Comparison of ENCODE assay signal across 2 cellular contexts in the genomic region with DNA sequence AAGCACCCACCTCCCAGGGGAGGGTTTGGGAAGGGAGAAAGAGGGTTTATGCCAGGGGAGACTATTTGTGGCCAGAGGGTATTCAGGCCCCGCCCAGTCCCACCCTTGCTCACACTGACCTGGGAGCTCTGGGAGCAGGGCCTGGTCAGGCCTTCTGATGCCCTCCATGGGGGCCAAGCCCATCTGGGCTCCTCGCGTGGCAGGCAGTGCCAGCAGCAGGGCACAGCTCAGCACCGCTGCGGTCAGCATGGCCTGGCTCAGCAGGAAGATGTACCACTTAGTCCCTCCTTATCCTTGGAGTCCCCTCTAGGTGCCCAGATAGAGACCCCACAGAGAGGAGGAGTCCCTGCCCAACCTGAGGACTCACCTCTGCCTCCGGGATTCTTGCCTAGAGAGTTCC.
TF ChIP-seq lines count a peak whose summit lies in the region.

A gene with protein sequence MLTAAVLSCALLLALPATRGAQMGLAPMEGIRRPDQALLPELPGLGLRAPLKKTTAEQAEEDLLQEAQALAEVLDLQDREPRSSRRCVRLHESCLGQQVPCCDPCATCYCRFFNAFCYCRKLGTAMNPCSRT (minus strand): TSS at position 398 of the 400 bp plus-strand sequence. CDS start 149 bp downstream, at position 249.

TF ChIP-seq in SK-N-SH, 30 proteins besides CTCF, POLR2A, EP300 and RAD21 (continued from another document):
- TF ChIP-seq, protein P1, sequence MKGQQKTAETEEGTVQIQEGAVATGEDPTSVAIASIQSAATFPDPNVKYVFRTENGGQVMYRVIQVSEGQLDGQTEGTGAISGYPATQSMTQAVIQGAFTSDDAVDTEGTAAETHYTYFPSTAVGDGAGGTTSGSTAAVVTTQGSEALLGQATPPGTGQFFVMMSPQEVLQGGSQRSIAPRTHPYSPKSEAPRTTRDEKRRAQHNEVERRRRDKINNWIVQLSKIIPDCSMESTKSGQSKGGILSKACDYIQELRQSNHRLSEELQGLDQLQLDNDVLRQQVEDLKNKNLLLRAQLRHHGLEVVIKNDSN (IDR thresholded peaks at IDR 0.05; ENCODE audit: borderline replicate concordance, low read depth), result no peak
- TF ChIP-seq, protein P2, sequence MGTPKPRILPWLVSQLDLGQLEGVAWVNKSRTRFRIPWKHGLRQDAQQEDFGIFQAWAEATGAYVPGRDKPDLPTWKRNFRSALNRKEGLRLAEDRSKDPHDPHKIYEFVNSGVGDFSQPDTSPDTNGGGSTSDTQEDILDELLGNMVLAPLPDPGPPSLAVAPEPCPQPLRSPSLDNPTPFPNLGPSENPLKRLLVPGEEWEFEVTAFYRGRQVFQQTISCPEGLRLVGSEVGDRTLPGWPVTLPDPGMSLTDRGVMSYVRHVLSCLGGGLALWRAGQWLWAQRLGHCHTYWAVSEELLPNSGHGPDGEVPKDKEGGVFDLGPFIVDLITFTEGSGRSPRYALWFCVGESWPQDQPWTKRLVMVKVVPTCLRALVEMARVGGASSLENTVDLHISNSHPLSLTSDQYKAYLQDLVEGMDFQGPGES (IDR thresholded peaks at IDR 0.05; ENCODE audit: low read depth, low read length), result no peak
- TF ChIP-seq FOXJ3 (CRISPR knock-in tag; IDR thresholded peaks at IDR 0.05) (no peak), ELF1 (IDR thresholded peaks at IDR 0.05) (no peak), TCF12 (IDR thresholded peaks at IDR 0.05) (no peak), NFIC (IDR thresholded peaks at IDR 0.05; ENCODE audit: borderline replicate concordance) (no peak), JUND (IDR thresholded peaks at IDR 0.05) (no peak)
- TF ChIP-seq, protein P3, sequence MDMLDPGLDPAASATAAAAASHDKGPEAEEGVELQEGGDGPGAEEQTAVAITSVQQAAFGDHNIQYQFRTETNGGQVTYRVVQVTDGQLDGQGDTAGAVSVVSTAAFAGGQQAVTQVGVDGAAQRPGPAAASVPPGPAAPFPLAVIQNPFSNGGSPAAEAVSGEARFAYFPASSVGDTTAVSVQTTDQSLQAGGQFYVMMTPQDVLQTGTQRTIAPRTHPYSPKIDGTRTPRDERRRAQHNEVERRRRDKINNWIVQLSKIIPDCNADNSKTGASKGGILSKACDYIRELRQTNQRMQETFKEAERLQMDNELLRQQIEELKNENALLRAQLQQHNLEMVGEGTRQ (IDR thresholded peaks at IDR 0.05; ENCODE audit: borderline replicate concordance, low read depth, low read length), result no peak
- TF ChIP-seq, protein P4, sequence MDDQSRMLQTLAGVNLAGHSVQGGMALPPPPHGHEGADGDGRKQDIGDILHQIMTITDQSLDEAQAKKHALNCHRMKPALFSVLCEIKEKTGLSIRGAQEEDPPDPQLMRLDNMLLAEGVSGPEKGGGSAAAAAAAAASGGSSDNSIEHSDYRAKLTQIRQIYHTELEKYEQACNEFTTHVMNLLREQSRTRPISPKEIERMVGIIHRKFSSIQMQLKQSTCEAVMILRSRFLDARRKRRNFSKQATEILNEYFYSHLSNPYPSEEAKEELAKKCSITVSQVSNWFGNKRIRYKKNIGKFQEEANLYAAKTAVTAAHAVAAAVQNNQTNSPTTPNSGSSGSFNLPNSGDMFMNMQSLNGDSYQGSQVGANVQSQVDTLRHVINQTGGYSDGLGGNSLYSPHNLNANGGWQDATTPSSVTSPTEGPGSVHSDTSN (IDR thresholded peaks at IDR 0.05), result no peak

TF ChIP-seq in SK-N-SH treated with all-trans-retinoic acid at 6 μM for 48 hours, 23 proteins besides CTCF, POLR2A, EP300 and RAD21:
- TF ChIP-seq, protein P5, sequence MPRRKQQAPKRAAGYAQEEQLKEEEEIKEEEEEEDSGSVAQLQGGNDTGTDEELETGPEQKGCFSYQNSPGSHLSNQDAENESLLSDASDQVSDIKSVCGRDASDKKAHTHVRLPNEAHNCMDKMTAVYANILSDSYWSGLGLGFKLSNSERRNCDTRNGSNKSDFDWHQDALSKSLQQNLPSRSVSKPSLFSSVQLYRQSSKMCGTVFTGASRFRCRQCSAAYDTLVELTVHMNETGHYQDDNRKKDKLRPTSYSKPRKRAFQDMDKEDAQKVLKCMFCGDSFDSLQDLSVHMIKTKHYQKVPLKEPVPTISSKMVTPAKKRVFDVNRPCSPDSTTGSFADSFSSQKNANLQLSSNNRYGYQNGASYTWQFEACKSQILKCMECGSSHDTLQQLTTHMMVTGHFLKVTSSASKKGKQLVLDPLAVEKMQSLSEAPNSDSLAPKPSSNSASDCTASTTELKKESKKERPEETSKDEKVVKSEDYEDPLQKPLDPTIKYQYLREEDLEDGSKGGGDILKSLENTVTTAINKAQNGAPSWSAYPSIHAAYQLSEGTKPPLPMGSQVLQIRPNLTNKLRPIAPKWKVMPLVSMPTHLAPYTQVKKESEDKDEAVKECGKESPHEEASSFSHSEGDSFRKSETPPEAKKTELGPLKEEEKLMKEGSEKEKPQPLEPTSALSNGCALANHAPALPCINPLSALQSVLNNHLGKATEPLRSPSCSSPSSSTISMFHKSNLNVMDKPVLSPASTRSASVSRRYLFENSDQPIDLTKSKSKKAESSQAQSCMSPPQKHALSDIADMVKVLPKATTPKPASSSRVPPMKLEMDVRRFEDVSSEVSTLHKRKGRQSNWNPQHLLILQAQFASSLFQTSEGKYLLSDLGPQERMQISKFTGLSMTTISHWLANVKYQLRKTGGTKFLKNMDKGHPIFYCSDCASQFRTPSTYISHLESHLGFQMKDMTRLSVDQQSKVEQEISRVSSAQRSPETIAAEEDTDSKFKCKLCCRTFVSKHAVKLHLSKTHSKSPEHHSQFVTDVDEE (CRISPR knock-in tag; IDR thresholded peaks at IDR 0.05), result no peak
- TF ChIP-seq, protein P6, sequence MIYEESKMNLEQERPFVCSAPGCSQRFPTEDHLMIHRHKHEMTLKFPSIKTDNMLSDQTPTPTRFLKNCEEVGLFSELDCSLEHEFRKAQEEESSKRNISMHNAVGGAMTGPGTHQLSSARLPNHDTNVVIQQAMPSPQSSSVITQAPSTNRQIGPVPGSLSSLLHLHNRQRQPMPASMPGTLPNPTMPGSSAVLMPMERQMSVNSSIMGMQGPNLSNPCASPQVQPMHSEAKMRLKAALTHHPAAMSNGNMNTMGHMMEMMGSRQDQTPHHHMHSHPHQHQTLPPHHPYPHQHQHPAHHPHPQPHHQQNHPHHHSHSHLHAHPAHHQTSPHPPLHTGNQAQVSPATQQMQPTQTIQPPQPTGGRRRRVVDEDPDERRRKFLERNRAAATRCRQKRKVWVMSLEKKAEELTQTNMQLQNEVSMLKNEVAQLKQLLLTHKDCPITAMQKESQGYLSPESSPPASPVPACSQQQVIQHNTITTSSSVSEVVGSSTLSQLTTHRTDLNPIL (CRISPR knock-in tag; IDR thresholded peaks at IDR 0.05; ENCODE audit: low read depth), result no peak
- TF ChIP-seq, protein P7, sequence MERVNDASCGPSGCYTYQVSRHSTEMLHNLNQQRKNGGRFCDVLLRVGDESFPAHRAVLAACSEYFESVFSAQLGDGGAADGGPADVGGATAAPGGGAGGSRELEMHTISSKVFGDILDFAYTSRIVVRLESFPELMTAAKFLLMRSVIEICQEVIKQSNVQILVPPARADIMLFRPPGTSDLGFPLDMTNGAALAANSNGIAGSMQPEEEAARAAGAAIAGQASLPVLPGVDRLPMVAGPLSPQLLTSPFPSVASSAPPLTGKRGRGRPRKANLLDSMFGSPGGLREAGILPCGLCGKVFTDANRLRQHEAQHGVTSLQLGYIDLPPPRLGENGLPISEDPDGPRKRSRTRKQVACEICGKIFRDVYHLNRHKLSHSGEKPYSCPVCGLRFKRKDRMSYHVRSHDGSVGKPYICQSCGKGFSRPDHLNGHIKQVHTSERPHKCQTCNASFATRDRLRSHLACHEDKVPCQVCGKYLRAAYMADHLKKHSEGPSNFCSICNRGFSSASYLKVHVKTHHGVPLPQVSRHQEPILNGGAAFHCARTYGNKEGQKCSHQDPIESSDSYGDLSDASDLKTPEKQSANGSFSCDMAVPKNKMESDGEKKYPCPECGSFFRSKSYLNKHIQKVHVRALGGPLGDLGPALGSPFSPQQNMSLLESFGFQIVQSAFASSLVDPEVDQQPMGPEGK (CRISPR knock-in tag; IDR thresholded peaks at IDR 0.05; ENCODE audit: borderline replicate concordance), result no peak
- TF ChIP-seq SNAI2 (CRISPR knock-in tag; IDR thresholded peaks at IDR 0.05), result no peak
- no peak for TF ChIP-seq ESRRG (CRISPR knock-in tag; IDR thresholded peaks at IDR 0.05)
- TF ChIP-seq GLIS3 (CRISPR knock-in tag; IDR thresholded peaks at IDR 0.05), result no peak
- no peak for TF ChIP-seq TCF4 (CRISPR knock-in tag; IDR thresholded peaks at IDR 0.05; ENCODE audit: borderline replicate concordance)
- no peak for TF ChIP-seq OSR1 (CRISPR knock-in tag; IDR thresholded peaks at IDR 0.05)
- TF ChIP-seq ZFP3 (CRISPR knock-in tag; IDR thresholded peaks at IDR 0.05), result no peak
- TF ChIP-seq CSDC2 (CRISPR knock-in tag; IDR thresholded peaks at IDR 0.05), result no peak
- no peak for TF ChIP-seq RARB (CRISPR knock-in tag; IDR thresholded peaks at IDR 0.05)
- TF ChIP-seq BACH2 (CRISPR knock-in tag; IDR thresholded peaks at IDR 0.05; ENCODE audit: borderline replicate concordance), result no peak
- TF ChIP-seq ZNF8 (CRISPR knock-in tag; IDR thresholded peaks at IDR 0.05), result no peak
- TF ChIP-seq, protein P8, sequence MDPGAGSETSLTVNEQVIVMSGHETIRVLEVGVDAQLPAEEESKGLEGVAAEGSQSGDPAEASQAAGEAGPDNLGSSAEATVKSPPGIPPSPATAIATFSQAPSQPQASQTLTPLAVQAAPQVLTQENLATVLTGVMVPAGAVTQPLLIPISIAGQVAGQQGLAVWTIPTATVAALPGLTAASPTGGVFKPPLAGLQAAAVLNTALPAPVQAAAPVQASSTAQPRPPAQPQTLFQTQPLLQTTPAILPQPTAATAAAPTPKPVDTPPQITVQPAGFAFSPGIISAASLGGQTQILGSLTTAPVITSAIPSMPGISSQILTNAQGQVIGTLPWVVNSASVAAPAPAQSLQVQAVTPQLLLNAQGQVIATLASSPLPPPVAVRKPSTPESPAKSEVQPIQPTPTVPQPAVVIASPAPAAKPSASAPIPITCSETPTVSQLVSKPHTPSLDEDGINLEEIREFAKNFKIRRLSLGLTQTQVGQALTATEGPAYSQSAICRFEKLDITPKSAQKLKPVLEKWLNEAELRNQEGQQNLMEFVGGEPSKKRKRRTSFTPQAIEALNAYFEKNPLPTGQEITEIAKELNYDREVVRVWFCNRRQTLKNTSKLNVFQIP (CRISPR knock-in tag; IDR thresholded peaks at IDR 0.05; ENCODE audit: borderline replicate concordance, low read depth), result no peak
- TF ChIP-seq, protein P9, sequence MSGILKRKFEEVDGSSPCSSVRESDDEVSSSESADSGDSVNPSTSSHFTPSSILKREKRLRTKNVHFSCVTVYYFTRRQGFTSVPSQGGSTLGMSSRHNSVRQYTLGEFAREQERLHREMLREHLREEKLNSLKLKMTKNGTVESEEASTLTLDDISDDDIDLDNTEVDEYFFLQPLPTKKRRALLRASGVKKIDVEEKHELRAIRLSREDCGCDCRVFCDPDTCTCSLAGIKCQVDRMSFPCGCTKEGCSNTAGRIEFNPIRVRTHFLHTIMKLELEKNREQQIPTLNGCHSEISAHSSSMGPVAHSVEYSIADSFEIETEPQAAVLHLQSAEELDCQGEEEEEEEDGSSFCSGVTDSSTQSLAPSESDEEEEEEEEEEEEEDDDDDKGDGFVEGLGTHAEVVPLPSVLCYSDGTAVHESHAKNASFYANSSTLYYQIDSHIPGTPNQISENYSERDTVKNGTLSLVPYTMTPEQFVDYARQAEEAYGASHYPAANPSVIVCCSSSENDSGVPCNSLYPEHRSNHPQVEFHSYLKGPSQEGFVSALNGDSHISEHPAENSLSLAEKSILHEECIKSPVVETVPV (CRISPR knock-in tag; IDR thresholded peaks at IDR 0.05), result no peak
- no peak for TF ChIP-seq PPARA (CRISPR knock-in tag; IDR thresholded peaks at IDR 0.05; ENCODE audit: borderline replicate concordance)
- TF ChIP-seq ZC3H10 (CRISPR knock-in tag; IDR thresholded peaks at IDR 0.05), result no peak
TF ChIP-seq in SK-N-SH treated with all-trans-retinoic acid at 6 μM for 48 hours: peak in this region for 0.
